ENCODE assay signal across 1 cellular context in genomic region chr20:44203161-44203560, GRCh38.
TF ChIP-seq lines count a peak whose summit lies in the region.

No MANE protein-coding gene starts in this region.

TF ChIP-seq in HCT116, 20 proteins besides CTCF, POLR2A, EP300 and RAD21:
- no peak for TF ChIP-seq ZFX (IDR thresholded peaks at IDR 0.05)
TF ChIP-seq in HCT116: peak in this region for 0.
